ENCODE assay signal across 18 cellular contexts in the genomic region with DNA sequence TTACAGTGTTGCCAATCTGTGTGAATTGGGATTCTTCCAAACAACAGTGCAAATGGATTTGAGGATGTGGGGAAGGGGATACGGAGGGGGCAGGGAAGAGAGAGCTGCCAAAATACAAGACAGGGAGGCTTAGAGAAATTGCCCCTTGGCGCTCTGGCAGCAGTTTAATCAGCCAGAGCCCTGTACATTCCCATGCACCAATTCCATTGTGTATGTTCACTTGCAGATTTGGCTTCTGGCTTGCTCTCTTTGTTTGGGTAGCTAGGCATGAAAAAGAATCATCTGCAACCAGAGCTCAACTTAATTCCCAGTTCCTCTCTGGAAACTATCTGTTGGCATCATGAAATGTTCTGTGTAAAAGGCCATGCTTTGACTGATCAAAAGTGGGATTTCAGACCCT. TPM values are rescaled to one million over a fixed set of nuclear protein-coding genes. Genes with fewer than 3 reads are reported as not detected.
DNase-seq lines count a peak whose midpoint lies in the region; ATAC-seq lines count a peak whose summit lies in the region.
"Had no signal": no experiment of that assay in that cellular context is flagged by ENCODE, and none has a peak within 500 bp of the region (broad histone marks: within the 10 kb centered on the region; RNA-seq: fewer than 3 reads in every experiment).

No MANE protein-coding gene starts in this region.

- no peaks in the 10 kb centered on the region for H3K27me3 ChIP-seq in adipocyte (replicated peaks; ENCODE audit: control insufficient read depth, insufficient read depth, low read length)
- H3K27me3 ChIP-seq: BLaER1 had no signal

- H3K9me3 ChIP-seq in adipocyte (ENCODE audit: control insufficient read depth, low read length), result no peaks in the 10 kb centered on the region
- H3K9me3 ChIP-seq: BLaER1 had no signal

- DNase-seq in NCI-H2081 (lab: John Stamatoyannopoulos, UW), result peak; percentile 39 to 77
- DNase-seq in NCI-H2081 treated with DMSO at 0.1 percent for 48 hours (lab: John Stamatoyannopoulos, UW), result no peak
- peak; percentile 23 for DNase-seq in NCI-H146 (lab: John Stamatoyannopoulos, UW)
- peak; percentile 42 for DNase-seq in adipocyte (ENCODE audit: low read depth)
- peak; percentile 7 for DNase-seq in medulla oblongata (ENCODE audit: extremely low spot score)
- no peak for DNase-seq in T-helper 2 cell
- DNase-seq in left lobe of liver (ENCODE audit: low spot score), result no peak
- DNase-seq: CD8-positive, alpha-beta memory T cell; GM23248; NCI-H226; NCI-H82; SW 1271 had no signal

- no peaks in the 10 kb centered on the region for H3K36me3 ChIP-seq in adipocyte (ENCODE audit: control insufficient read depth, insufficient read depth, low read length, severe bottlenecking)
- H3K36me3 ChIP-seq: BLaER1 had no signal

- no peak overlapping the region for H3K9ac ChIP-seq in adipocyte (ENCODE audit: low read length)
- H3K9ac ChIP-seq: BLaER1, GM23248, KMS-11 had no signal

- no peak overlapping the region for H3K4me3 ChIP-seq in adipocyte (ENCODE audit: low read length)
- H3K4me3 ChIP-seq: BLaER1, GM12878, GM23248 had no signal

- H3K4me1 ChIP-seq in adipocyte (ENCODE audit: control insufficient read depth, insufficient read depth, low read length), result no peaks in the 10 kb centered on the region
- H3K4me1 ChIP-seq: BLaER1 had no signal

- ATAC-seq in GM21447 (IDR thresholded peaks at IDR 0.05; ENCODE audit: unreplicated experiment), result no peak
- ATAC-seq in left lobe of liver, result no peak
- ATAC-seq: GM12878, HepG2, Panc1 had no signal

RNA-seq across cellular contexts. Expression of gene RAD23B, which starts 53.9 kb away (rescaled TPM):
- 98.7 TPM for total RNA-seq in left lobe of liver

Comparison
In these comparisons a context has a peak if more than half of its experiments do, and no peak if none do; other contexts are left out.
1. DNase-seq: peak in NCI-H2081 (2 of 2), NCI-H146 (single experiment), adipocyte (single experiment) and medulla oblongata (single experiment); none in NCI-H2081 treated with DMSO at 0.1 percent for 48 hours (single experiment), T-helper 2 cell (0 of 5) and left lobe of liver (single experiment).